13 cellular contexts compared by ENCODE assay signal in genomic region chr4:139900964-139901376, GRCh38.
A peak's percentile ranks its signal among the peaks of the same experiment; 100 is the strongest.
DNase-seq lines count a peak whose midpoint lies in the region; TF ChIP-seq lines count a peak whose summit lies in the region.
"Had no signal": no experiment of that assay in that cellular context is flagged by ENCODE, and none has a peak within 500 bp of the region (broad histone marks: within the 10 kb centered on the region; RNA-seq: fewer than 3 reads in every experiment).

No MANE protein-coding gene starts in this region.

- CTCF ChIA-PET in A673 (lab: Charles Lee), result no interaction called here

- BruUV-seq in A673 (replicated peaks; lab: Mats Ljungman, UMichigan), result no TSS peak

- intact Hi-C loops in A673 (cut with micrococcal nuclease; ENCODE audit: unreplicated experiment), result no loop called here

- H3K27me3 ChIP-seq in hepatocyte, result no peaks in the 10 kb centered on the region
- H3K27me3 ChIP-seq in suprapubic skin, result no peaks in the 10 kb centered on the region
- H3K27me3 ChIP-seq in A673 (replicated peaks; ENCODE audit: insufficient read depth, low read depth, low read length, poor library complexity), result no peaks in the 10 kb centered on the region
- H3K27me3 ChIP-seq: thyroid gland had no signal

- H3K4me1 Mint-ChIP-seq in activated T-cell treated with anti-CD3 and anti-CD28 coated beads, Interleukin-2, amount 50 U/mL, for 24 hours (ENCODE audit: low read depth), result peaks cover 20% of the 10 kb centered on the region
- peaks cover 28% of the 10 kb centered on the region for H3K4me1 Mint-ChIP-seq in T-helper 1 cell treated with Interleukin-12 subunit alpha and Interleukin-12 subunit beta and Interleukin-4 antibody, amounts not matched to agents 30 μg/mL and 1 μg/mL, for 36 hours (ENCODE audit: low read depth)

- H3K27ac ChIP-seq in hepatocyte (no peak overlapping the region), suprapubic skin (peak overlapping the region; percentile 53), A673 (ENCODE audit: low read depth, low read length, poor library complexity, severe bottlenecking) (no peak overlapping the region)
- H3K27ac ChIP-seq: thyroid gland had no signal

- no peak for DNase-seq in activated T-cell treated with anti-CD3 and anti-CD28 coated beads, Interleukin-2, amount 50 U/mL, for 24 hours
- DNase-seq in activated T-cell treated with anti-CD3 and anti-CD28 coated beads for 4 hours (no peak), hepatocyte (ENCODE audit: low spot score) (no peak), suprapubic skin (ENCODE audit: low spot score in 2 of 2) (no peak), A673 (ENCODE audit: low spot score) (no peak), pons (ENCODE audit: low spot score) (no peak), medulla oblongata (ENCODE audit: extremely low spot score) (no peak)
- DNase-seq: activated effector memory CD4-positive, alpha-beta T cell treated with anti-CD3 and anti-CD28 coated beads, Interleukin-2, amount 50 U/mL, for 16 hours; central memory CD4-positive, alpha-beta T cell; occipital lobe; thyroid gland had no signal

- no peaks in the 10 kb centered on the region for H3K9me3 Mint-ChIP-seq in activated T-cell treated with anti-CD3 and anti-CD28 coated beads, Interleukin-2, amount 50 U/mL, for 24 hours
- H3K9me3 Mint-ChIP-seq in T-helper 1 cell treated with Interleukin-12 subunit alpha and Interleukin-12 subunit beta and Interleukin-4 antibody, amounts not matched to agents 30 μg/mL and 1 μg/mL, for 36 hours, result peaks cover 6% of the 10 kb centered on the region

- H2AFZ ChIP-seq in hepatocyte, result no peak overlapping the region

- TF ChIP-seq EP300 in suprapubic skin (IDR thresholded peaks at IDR 0.05), result no peak

- H3K36me3 ChIP-seq in hepatocyte (replicated peaks; ENCODE audit: insufficient read depth, low read depth) (no peaks in the 10 kb centered on the region), suprapubic skin (no peaks in the 10 kb centered on the region), A673 (ENCODE audit: insufficient read depth, low read length, poor library complexity, severe bottlenecking) (no peaks in the 10 kb centered on the region)
- H3K36me3 ChIP-seq: thyroid gland had no signal

- TF ChIP-seq POLR2A in suprapubic skin (IDR thresholded peaks at IDR 0.05), result no peak

- no peaks in the 10 kb centered on the region for H3K9me2 ChIP-seq in hepatocyte (replicated peaks; ENCODE audit: insufficient read depth)

- H3K4me3 ChIP-seq in hepatocyte (no peak overlapping the region), suprapubic skin (peak overlapping the region; percentile 43), A673 (ENCODE audit: low read depth, low read length, poor library complexity, severe bottlenecking) (no peak overlapping the region)
- H3K4me3 ChIP-seq: lung, thyroid gland had no signal

- TF ChIP-seq CTCF in hepatocyte (IDR thresholded peaks at IDR 0.05; ENCODE audit: poor library complexity) (no peak), suprapubic skin (IDR thresholded peaks at IDR 0.05) (no peak), A673 (conservative IDR thresholded peaks at IDR 0.05; ENCODE audit: low read depth, low read length) (no peak)

- peaks cover 20% of the 10 kb centered on the region for H3K79me2 ChIP-seq in hepatocyte

- H3K4me1 ChIP-seq in hepatocyte (ENCODE audit: insufficient read depth) (peaks cover 14% of the 10 kb centered on the region), suprapubic skin (peaks cover 26% of the 10 kb centered on the region), A673 (ENCODE audit: insufficient read depth, low read length, poor library complexity, severe bottlenecking) (no peaks in the 10 kb centered on the region)

- H3K9me3 ChIP-seq in hepatocyte (ENCODE audit: low read depth) (no peaks in the 10 kb centered on the region), suprapubic skin (no peaks in the 10 kb centered on the region), A673 (ENCODE audit: low read depth, low read length, poor library complexity, severe bottlenecking) (no peaks in the 10 kb centered on the region)
- H3K9me3 ChIP-seq: thyroid gland had no signal

- H3K4me3 Mint-ChIP-seq in activated T-cell treated with anti-CD3 and anti-CD28 coated beads, Interleukin-2, amount 50 U/mL, for 24 hours, result no peak overlapping the region
- H3K4me3 Mint-ChIP-seq in T-helper 1 cell treated with Interleukin-12 subunit alpha and Interleukin-12 subunit beta and Interleukin-4 antibody, amounts not matched to agents 30 μg/mL and 1 μg/mL, for 36 hours, result peak overlapping the region; percentile 27

- H4K20me1 ChIP-seq in hepatocyte (ENCODE audit: insufficient read depth, poor library complexity, severe bottlenecking), result no peaks in the 10 kb centered on the region

- H3K36me3 Mint-ChIP-seq in activated T-cell treated with anti-CD3 and anti-CD28 coated beads, Interleukin-2, amount 50 U/mL, for 24 hours (ENCODE audit: low read depth), result no peaks in the 10 kb centered on the region
- peaks cover 6% of the 10 kb centered on the region for H3K36me3 Mint-ChIP-seq in T-helper 1 cell treated with Interleukin-12 subunit alpha and Interleukin-12 subunit beta and Interleukin-4 antibody, amounts not matched to agents 30 μg/mL and 1 μg/mL, for 36 hours (ENCODE audit: low read depth)

- H3K27ac Mint-ChIP-seq in activated T-cell treated with anti-CD3 and anti-CD28 coated beads, Interleukin-2, amount 50 U/mL, for 24 hours, result peak overlapping the region; percentile 28
- peak overlapping the region; percentile 77 for H3K27ac Mint-ChIP-seq in T-helper 1 cell treated with Interleukin-12 subunit alpha and Interleukin-12 subunit beta and Interleukin-4 antibody, amounts not matched to agents 30 μg/mL and 1 μg/mL, for 36 hours

- no peaks in the 10 kb centered on the region for H3K27me3 Mint-ChIP-seq in activated T-cell treated with anti-CD3 and anti-CD28 coated beads, Interleukin-2, amount 50 U/mL, for 24 hours
- no peaks in the 10 kb centered on the region for H3K27me3 Mint-ChIP-seq in T-helper 1 cell treated with Interleukin-12 subunit alpha and Interleukin-12 subunit beta and Interleukin-4 antibody, amounts not matched to agents 30 μg/mL and 1 μg/mL, for 36 hours (ENCODE audit: low read depth)

- peak overlapping the region; percentile 67 for H3K4me2 ChIP-seq in hepatocyte

- WGBS in hepatocyte (ENCODE audit: low lambda C conversion rate, missing lambda C conversion rate), result 67% methylated on average over 2 of the region's 2 CpGs
- 55% methylated on average over 2 of the region's 2 CpGs for WGBS in suprapubic skin

- POLR2A ChIA-PET in A673 (lab: Charles Lee; ENCODE audit: low non-redundant PET), result no interaction called here
